In genomic region chr17:51045616-51046526, GRCh38 we compare ENCODE assay signal across 11 cellular contexts.
DNase-seq lines count a peak whose midpoint lies in the region; ATAC-seq and TF ChIP-seq lines count a peak whose summit lies in the region.
"Had no signal": no experiment of that assay in that cellular context is flagged by ENCODE, and none has a peak within 500 bp of the region (broad histone marks: within the 10 kb centered on the region; RNA-seq: fewer than 3 reads in every experiment).

No MANE protein-coding gene starts in this region.

- ATAC-seq in HG03139 (IDR thresholded peaks at IDR 0.05; ENCODE audit: unreplicated experiment) (no peak), HG03159 (IDR thresholded peaks at IDR 0.05; ENCODE audit: unreplicated experiment) (no peak)

- no peaks in the 10 kb centered on the region for H3K27me3 Mint-ChIP-seq in MCF 10A (ENCODE audit: insufficient read depth, unreplicated experiment)
- H3K27me3 Mint-ChIP-seq: central memory CD8-positive, alpha-beta T cell had no signal

- no peak for TF ChIP-seq EP300 in transverse colon (IDR thresholded peaks at IDR 0.05; ENCODE audit: low read depth)

- no peaks in the 10 kb centered on the region for H3K9me3 Mint-ChIP-seq in MCF 10A (ENCODE audit: unreplicated experiment)
- H3K9me3 Mint-ChIP-seq: central memory CD8-positive, alpha-beta T cell had no signal

- 68 to 69% methylated on average over 5 of the region's 5 CpGs for WGBS in transverse colon (ENCODE audit: low coverage in 1 of 2), 2 donors

- no peaks in the 10 kb centered on the region for H3K4me1 ChIP-seq in breast epithelium
- H3K4me1 ChIP-seq in transverse colon = peaks cover 0 to 29% (median 0%) of the 10 kb centered on the region in 4 donors

- in situ Hi-C loops in brain microvascular endothelial cell (cut with HindIII; ENCODE audit: low pct_ligation_motif_present, low sequenced_read_pairs) = no loop called here
- in situ Hi-C loops in transverse colon (cut with MboI; ENCODE audit: low pct_ligation_motif_present in 1 of 4, low pct_unique_long_range_greater_than_20kb in 1 of 4, low sequenced_read_pairs in 3 of 4) = no loop called here

- peaks cover 7% of the 10 kb centered on the region for H3K36me3 Mint-ChIP-seq in MCF 10A (ENCODE audit: insufficient read depth, unreplicated experiment)

- TF ChIP-seq CTCF in breast epithelium (IDR thresholded peaks at IDR 0.05) = no peak
- no peak for TF ChIP-seq CTCF in MCF 10A (IDR thresholded peaks at IDR 0.05; ENCODE audit: unreplicated experiment)
- TF ChIP-seq CTCF in brain microvascular endothelial cell (IDR thresholded peaks at IDR 0.05; ENCODE audit: low read depth, low read length, missing control alignments) = no peak
- no peak for TF ChIP-seq CTCF in transverse colon (IDR thresholded peaks at IDR 0.05)

- H3K36me3 ChIP-seq in breast epithelium (no peaks in the 10 kb centered on the region), brain microvascular endothelial cell (replicated peaks) (no peaks in the 10 kb centered on the region), transverse colon (no peaks in the 10 kb centered on the region)

- H3K27ac Mint-ChIP-seq in MCF 10A (ENCODE audit: low read depth, unreplicated experiment) = no peak overlapping the region

- H3K4me1 Mint-ChIP-seq in MCF 10A (ENCODE audit: insufficient read depth, unreplicated experiment) = peaks cover 4% of the 10 kb centered on the region

- DNase-seq in breast epithelium (ENCODE audit: low spot score in 2 of 2) (no peak), MCF 10A (ENCODE audit: unreplicated experiment) (no peak), brain microvascular endothelial cell (no peak), medulla oblongata (ENCODE audit: extremely low spot score) (peak; percentile 70), transverse colon (no peak)
- no peak for DNase-seq in activated CD4-positive, CD25-positive, alpha-beta regulatory T cell (lab: John Stamatoyannopoulos, UW)
- DNase-seq: activated CD4-positive, alpha-beta T cell treated with anti-CD3 and anti-CD28 coated beads for 4 hours; stimulated activated CD8-positive, alpha-beta memory T cell treated with anti-CD3 and anti-CD28 coated beads, Interleukin-4, amount 100 ng/mL, for 48 hours had no signal

- POLR2A ChIA-PET in MCF 10A (lab: Yijun Ruan, JAX) = interaction anchor here (0.6 to 4.0 kb wide), 8 partner anchors 11 to 179 kb away, joined by 3 to 16 read pairs (median 4); partner anchors contain the start of gene SPAG9

- H3K27me3 ChIP-seq in breast epithelium = no peaks in the 10 kb centered on the region
- H3K27me3 ChIP-seq in brain microvascular endothelial cell (replicated peaks) = no peaks in the 10 kb centered on the region
- H3K27me3 ChIP-seq in transverse colon = no peaks in the 10 kb centered on the region

- CTCF ChIA-PET in MCF 10A (lab: Yijun Ruan, JAX) = interaction anchor here (0.7 to 3.7 kb wide), 6 partner anchors 11 to 107 kb away, joined by 3 to 22 read pairs (median 5); partner anchors contain the start of gene NME1

- H3K27ac ChIP-seq in breast epithelium (peak overlapping the region in 1 of 2 donors; percentile 35), brain microvascular endothelial cell (no peak overlapping the region), transverse colon (peak overlapping the region; percentile 31 to 73 (median 63))

- BruUV-seq in MCF 10A (replicated peaks; lab: Mats Ljungman, UMichigan) = no TSS peak

- TF ChIP-seq POLR2A in breast epithelium (IDR thresholded peaks at IDR 0.05) (no peak), transverse colon (IDR thresholded peaks at IDR 0.05) (no peak)

- no peaks in the 10 kb centered on the region for H3K9me3 ChIP-seq in breast epithelium
- H3K9me3 ChIP-seq in transverse colon = no peaks in the 10 kb centered on the region

- peak overlapping the region; percentile 21 to 62 (median 40) for H3K4me3 ChIP-seq in breast epithelium
- H3K4me3 ChIP-seq in brain microvascular endothelial cell (ENCODE audit: low read depth, low read length) = peak overlapping the region; percentile 43
- H3K4me3 ChIP-seq in transverse colon = peak overlapping the region in 1 of 4 donors; percentile 29

- intact Hi-C loops in breast epithelium (cut with DNase I; ENCODE audit: low total_unique reads) (no loop called here), MCF 10A (cut with micrococcal nuclease) (no loop called here), transverse colon (cut with DNase I; ENCODE audit: low total_unique reads) (no loop called here)

- H3K4me3 Mint-ChIP-seq in MCF 10A (ENCODE audit: unreplicated experiment) = no peak overlapping the region
- H3K4me3 Mint-ChIP-seq: central memory CD8-positive, alpha-beta T cell had no signal
